14 cellular contexts compared by ENCODE assay signal in the genomic region with DNA sequence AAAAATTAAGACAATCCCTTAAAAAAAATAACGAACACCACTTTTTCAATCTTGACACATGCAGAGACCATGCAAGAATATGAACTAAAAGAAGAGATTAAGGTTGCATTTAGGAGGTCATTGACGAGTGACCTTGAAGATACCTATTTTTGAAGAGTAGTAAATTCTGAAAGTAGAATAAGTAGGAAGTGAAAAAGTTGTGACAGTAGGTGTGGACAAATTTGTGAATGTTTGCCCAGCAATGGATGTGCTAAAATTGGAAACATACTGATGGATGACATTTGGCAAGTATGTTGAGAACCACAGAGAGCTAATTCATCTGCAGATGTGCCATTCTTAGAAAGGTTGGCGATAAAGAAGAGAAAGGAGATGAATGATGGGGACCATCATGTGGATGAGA.
"Had no signal": no experiment of that assay in that cellular context is flagged by ENCODE, and none has a peak within 500 bp of the region (broad histone marks: within the 10 kb centered on the region; RNA-seq: fewer than 3 reads in every experiment).

No MANE protein-coding gene starts in this region.

- H3K27ac Mint-ChIP-seq: activated CD8-positive, alpha-beta T cell treated with anti-CD3 and anti-CD28 coated beads for 36 hours; activated naive CD8-positive, alpha-beta T cell treated with anti-CD3 and anti-CD28 coated beads, Interleukin-2, amount 10 ng/mL, durations not matched to agents 7 days and 5 days; naive thymus-derived CD4-positive, alpha-beta T cell had no signal

- H3K36me3 Mint-ChIP-seq: activated naive CD8-positive, alpha-beta T cell treated with anti-CD3 and anti-CD28 coated beads, Interleukin-2, amount 10 ng/mL, durations not matched to agents 7 days and 5 days; naive thymus-derived CD4-positive, alpha-beta T cell had no signal

- DNase-seq: activated CD4-positive, alpha-beta T cell treated with anti-CD3 and anti-CD28 coated beads for 4 hours; activated CD8-positive, alpha-beta memory T cell treated with anti-CD3 and anti-CD28 coated beads, Interleukin-2, amount 50 U/mL, for 4 hours; activated CD8-positive, alpha-beta T cell treated with anti-CD3 and anti-CD28 coated beads for 36 hours; activated naive CD8-positive, alpha-beta T cell treated with anti-CD3 and anti-CD28 coated beads, Interleukin-2, amount 10 ng/mL, durations not matched to agents 7 days and 5 days; aorta; esophagus squamous epithelium; foreskin fibroblast; glutamatergic neuron; left cardiac atrium; naive thymus-derived CD4-positive, alpha-beta T cell; stimulated activated CD4-positive, alpha-beta T cell treated with anti-CD3 and anti-CD28 coated beads, Interleukin-4, amount 100 ng/mL, for 4 hours; uterus had no signal

- H3K27me3 ChIP-seq: esophagus squamous epithelium, uterus had no signal

- FAIRE-seq: bronchial epithelial cell had no signal

- H3K4me1 Mint-ChIP-seq: activated naive CD8-positive, alpha-beta T cell treated with anti-CD3 and anti-CD28 coated beads, Interleukin-2, amount 10 ng/mL, durations not matched to agents 7 days and 5 days; naive thymus-derived CD4-positive, alpha-beta T cell had no signal

- H3K4me1 ChIP-seq: esophagus squamous epithelium, uterus had no signal

- H3K4me3 Mint-ChIP-seq: activated CD8-positive, alpha-beta T cell treated with anti-CD3 and anti-CD28 coated beads for 36 hours; activated naive CD8-positive, alpha-beta T cell treated with anti-CD3 and anti-CD28 coated beads, Interleukin-2, amount 10 ng/mL, durations not matched to agents 7 days and 5 days; naive thymus-derived CD4-positive, alpha-beta T cell had no signal

- H3K36me3 ChIP-seq: esophagus squamous epithelium, uterus had no signal

- ATAC-seq: activated CD8-positive, alpha-beta T cell treated with anti-CD3 and anti-CD28 coated beads for 36 hours; left cardiac atrium; naive thymus-derived CD4-positive, alpha-beta T cell had no signal

- H3K4me3 ChIP-seq: esophagus squamous epithelium, lung, uterus had no signal

- H3K9me3 ChIP-seq: esophagus squamous epithelium, uterus had no signal

- H3K9me3 Mint-ChIP-seq: activated CD8-positive, alpha-beta T cell treated with anti-CD3 and anti-CD28 coated beads for 36 hours; activated naive CD8-positive, alpha-beta T cell treated with anti-CD3 and anti-CD28 coated beads, Interleukin-2, amount 10 ng/mL, durations not matched to agents 7 days and 5 days had no signal

- H3K27ac ChIP-seq: esophagus squamous epithelium, uterus had no signal
